ENCODE assay signal across 2 cellular contexts in genomic region chr10:28838908-28839307, GRCh38.
TF ChIP-seq lines count a peak whose summit lies in the region.

No MANE protein-coding gene starts in this region.

TF ChIP-seq in K562, 482 proteins besides CTCF, POLR2A, EP300 and RAD21 (continued from another document and continues in another):
- TF ChIP-seq ZNF318 (IDR thresholded peaks at IDR 0.05; ENCODE audit: borderline replicate concordance in 1 of 2, low read depth in 1 of 2) (0 out of 4 replicates have a peak, but pooled peaks of 1 of the 2 experiments have one; percentile 50), FOXM1 (IDR thresholded peaks at IDR 0.05; ENCODE audit: low read depth) (0 out of 2 replicates have a peak, but pooled peaks have one; percentile 16), FOXM1 (CRISPR knock-in tag; IDR thresholded peaks at IDR 0.05; ENCODE audit: low read depth) (no peak), GATAD2B (IDR thresholded peaks at IDR 0.05; ENCODE audit: borderline replicate concordance) (0 out of 2 replicates have a peak, but pooled peaks have one; percentile 22), DPF2 (IDR thresholded peaks at IDR 0.05) (peak; percentile 59; the same call in 1 of the 2 replicates), ZNF785 (CRISPR knock-in tag; IDR thresholded peaks at IDR 0.05) (no peak), ZMIZ1 (IDR thresholded peaks at IDR 0.05; ENCODE audit: low read depth in 2 of 2, low read length in 2 of 2) (no peak), SMARCA4 (IDR thresholded peaks at IDR 0.05) (peak; percentile 25; the same call in 1 of the 2 replicates)
- TF ChIP-seq, protein P1, sequence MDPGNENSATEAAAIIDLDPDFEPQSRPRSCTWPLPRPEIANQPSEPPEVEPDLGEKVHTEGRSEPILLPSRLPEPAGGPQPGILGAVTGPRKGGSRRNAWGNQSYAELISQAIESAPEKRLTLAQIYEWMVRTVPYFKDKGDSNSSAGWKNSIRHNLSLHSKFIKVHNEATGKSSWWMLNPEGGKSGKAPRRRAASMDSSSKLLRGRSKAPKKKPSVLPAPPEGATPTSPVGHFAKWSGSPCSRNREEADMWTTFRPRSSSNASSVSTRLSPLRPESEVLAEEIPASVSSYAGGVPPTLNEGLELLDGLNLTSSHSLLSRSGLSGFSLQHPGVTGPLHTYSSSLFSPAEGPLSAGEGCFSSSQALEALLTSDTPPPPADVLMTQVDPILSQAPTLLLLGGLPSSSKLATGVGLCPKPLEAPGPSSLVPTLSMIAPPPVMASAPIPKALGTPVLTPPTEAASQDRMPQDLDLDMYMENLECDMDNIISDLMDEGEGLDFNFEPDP (CRISPR knock-in tag; IDR thresholded peaks at IDR 0.05) = no peak

TF ChIP-seq in HepG2, 621 proteins besides CTCF, POLR2A, EP300 and RAD21 (continued from another document and continues in another):
- TF ChIP-seq, protein P2, sequence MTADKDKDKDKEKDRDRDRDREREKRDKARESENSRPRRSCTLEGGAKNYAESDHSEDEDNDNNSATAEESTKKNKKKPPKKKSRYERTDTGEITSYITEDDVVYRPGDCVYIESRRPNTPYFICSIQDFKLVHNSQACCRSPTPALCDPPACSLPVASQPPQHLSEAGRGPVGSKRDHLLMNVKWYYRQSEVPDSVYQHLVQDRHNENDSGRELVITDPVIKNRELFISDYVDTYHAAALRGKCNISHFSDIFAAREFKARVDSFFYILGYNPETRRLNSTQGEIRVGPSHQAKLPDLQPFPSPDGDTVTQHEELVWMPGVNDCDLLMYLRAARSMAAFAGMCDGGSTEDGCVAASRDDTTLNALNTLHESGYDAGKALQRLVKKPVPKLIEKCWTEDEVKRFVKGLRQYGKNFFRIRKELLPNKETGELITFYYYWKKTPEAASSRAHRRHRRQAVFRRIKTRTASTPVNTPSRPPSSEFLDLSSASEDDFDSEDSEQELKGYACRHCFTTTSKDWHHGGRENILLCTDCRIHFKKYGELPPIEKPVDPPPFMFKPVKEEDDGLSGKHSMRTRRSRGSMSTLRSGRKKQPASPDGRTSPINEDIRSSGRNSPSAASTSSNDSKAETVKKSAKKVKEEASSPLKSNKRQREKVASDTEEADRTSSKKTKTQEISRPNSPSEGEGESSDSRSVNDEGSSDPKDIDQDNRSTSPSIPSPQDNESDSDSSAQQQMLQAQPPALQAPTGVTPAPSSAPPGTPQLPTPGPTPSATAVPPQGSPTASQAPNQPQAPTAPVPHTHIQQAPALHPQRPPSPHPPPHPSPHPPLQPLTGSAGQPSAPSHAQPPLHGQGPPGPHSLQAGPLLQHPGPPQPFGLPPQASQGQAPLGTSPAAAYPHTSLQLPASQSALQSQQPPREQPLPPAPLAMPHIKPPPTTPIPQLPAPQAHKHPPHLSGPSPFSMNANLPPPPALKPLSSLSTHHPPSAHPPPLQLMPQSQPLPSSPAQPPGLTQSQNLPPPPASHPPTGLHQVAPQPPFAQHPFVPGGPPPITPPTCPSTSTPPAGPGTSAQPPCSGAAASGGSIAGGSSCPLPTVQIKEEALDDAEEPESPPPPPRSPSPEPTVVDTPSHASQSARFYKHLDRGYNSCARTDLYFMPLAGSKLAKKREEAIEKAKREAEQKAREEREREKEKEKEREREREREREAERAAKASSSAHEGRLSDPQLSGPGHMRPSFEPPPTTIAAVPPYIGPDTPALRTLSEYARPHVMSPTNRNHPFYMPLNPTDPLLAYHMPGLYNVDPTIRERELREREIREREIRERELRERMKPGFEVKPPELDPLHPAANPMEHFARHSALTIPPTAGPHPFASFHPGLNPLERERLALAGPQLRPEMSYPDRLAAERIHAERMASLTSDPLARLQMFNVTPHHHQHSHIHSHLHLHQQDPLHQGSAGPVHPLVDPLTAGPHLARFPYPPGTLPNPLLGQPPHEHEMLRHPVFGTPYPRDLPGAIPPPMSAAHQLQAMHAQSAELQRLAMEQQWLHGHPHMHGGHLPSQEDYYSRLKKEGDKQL (CRISPR knock-in tag; IDR thresholded peaks at IDR 0.05; ENCODE audit: low read depth) = peak; percentile 69; the same call in 1 of the 2 replicates
- TF ChIP-seq, protein P3, sequence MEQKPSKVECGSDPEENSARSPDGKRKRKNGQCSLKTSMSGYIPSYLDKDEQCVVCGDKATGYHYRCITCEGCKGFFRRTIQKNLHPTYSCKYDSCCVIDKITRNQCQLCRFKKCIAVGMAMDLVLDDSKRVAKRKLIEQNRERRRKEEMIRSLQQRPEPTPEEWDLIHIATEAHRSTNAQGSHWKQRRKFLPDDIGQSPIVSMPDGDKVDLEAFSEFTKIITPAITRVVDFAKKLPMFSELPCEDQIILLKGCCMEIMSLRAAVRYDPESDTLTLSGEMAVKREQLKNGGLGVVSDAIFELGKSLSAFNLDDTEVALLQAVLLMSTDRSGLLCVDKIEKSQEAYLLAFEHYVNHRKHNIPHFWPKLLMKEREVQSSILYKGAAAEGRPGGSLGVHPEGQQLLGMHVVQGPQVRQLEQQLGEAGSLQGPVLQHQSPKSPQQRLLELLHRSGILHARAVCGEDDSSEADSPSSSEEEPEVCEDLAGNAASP (CRISPR knock-in tag; IDR thresholded peaks at IDR 0.05; ENCODE audit: borderline replicate concordance) = peak; percentile 88; the same call in 1 of the 2 replicates
- TF ChIP-seq BCL6 (CRISPR knock-in tag; IDR thresholded peaks at IDR 0.05) (no peak), MED1 (CRISPR knock-in tag; IDR thresholded peaks at IDR 0.05) (peak; percentile 68), PAXIP1 (CRISPR knock-in tag; conservative IDR thresholded peaks at IDR 0.05) (0 out of 2 replicates have a peak, but pooled peaks have one; percentile 21), RXRA (CRISPR knock-in tag; IDR thresholded peaks at IDR 0.05) (peak; percentile 84; the same call in 1 of the 2 replicates), NRL (CRISPR knock-in tag; IDR thresholded peaks at IDR 0.05; ENCODE audit: borderline replicate concordance) (no peak), HMG20A (CRISPR knock-in tag; IDR thresholded peaks at IDR 0.05; ENCODE audit: borderline replicate concordance) (peak; percentile 40; the same call in 1 of the 2 replicates), JUNB (CRISPR knock-in tag; IDR thresholded peaks at IDR 0.05; ENCODE audit: borderline replicate concordance) (peak; percentile 71; the same call in 1 of the 2 replicates), GATAD2A (CRISPR knock-in tag; IDR thresholded peaks at IDR 0.05) (peak; percentile 25; the same call in 1 of the 2 replicates), JUND (CRISPR knock-in tag; IDR thresholded peaks at IDR 0.05) (peak; percentile 80), ATF4 (CRISPR knock-in tag; IDR thresholded peaks at IDR 0.05) (0 out of 4 replicates have a peak, but pooled peaks of 1 of the 2 experiments have one; percentile 19), FOSL2 (CRISPR knock-in tag; IDR thresholded peaks at IDR 0.05) (peak; percentile 97), U2AF1 (optimal IDR thresholded peaks at IDR 0.05; ENCODE audit: low read depth, low read length) (no peak), ZMYM2 (CRISPR knock-in tag; IDR thresholded peaks at IDR 0.05) (peak; percentile 71), FOXK1 (CRISPR knock-in tag; IDR thresholded peaks at IDR 0.05; ENCODE audit: borderline replicate concordance, low read depth) (peak; percentile 37; the same call in 1 of the 2 replicates), NPAS2 (CRISPR knock-in tag; IDR thresholded peaks at IDR 0.05; ENCODE audit: borderline replicate concordance) (no peak), ZNF317 (CRISPR knock-in tag; IDR thresholded peaks at IDR 0.05) (no peak), IRX3 (CRISPR knock-in tag; IDR thresholded peaks at IDR 0.05; ENCODE audit: borderline replicate concordance, low read depth) (no peak), FOSL1 (CRISPR knock-in tag; IDR thresholded peaks at IDR 0.05; ENCODE audit: borderline replicate concordance) (peak; percentile 72; the same call in 1 of the 2 replicates), ZNF841 (CRISPR knock-in tag; IDR thresholded peaks at IDR 0.05; ENCODE audit: borderline replicate concordance) (no peak), SKI (IDR thresholded peaks at IDR 0.05; ENCODE audit: partially characterized antibody) (peak; percentile 50), POGZ (CRISPR knock-in tag; IDR thresholded peaks at IDR 0.05) (peak; percentile 48; the same call in 1 of the 2 replicates), RXRB (CRISPR knock-in tag; IDR thresholded peaks at IDR 0.05; ENCODE audit: borderline replicate concordance) (peak; percentile 87), HDAC2 (CRISPR knock-in tag; IDR thresholded peaks at IDR 0.05) (peak; percentile 58; the same call in 1 of the 2 replicates), HMG20B (CRISPR knock-in tag; conservative IDR thresholded peaks at IDR 0.05) (no peak), MTA3 (CRISPR knock-in tag; IDR thresholded peaks at IDR 0.05) (no peak)
- TF ChIP-seq, protein P4, sequence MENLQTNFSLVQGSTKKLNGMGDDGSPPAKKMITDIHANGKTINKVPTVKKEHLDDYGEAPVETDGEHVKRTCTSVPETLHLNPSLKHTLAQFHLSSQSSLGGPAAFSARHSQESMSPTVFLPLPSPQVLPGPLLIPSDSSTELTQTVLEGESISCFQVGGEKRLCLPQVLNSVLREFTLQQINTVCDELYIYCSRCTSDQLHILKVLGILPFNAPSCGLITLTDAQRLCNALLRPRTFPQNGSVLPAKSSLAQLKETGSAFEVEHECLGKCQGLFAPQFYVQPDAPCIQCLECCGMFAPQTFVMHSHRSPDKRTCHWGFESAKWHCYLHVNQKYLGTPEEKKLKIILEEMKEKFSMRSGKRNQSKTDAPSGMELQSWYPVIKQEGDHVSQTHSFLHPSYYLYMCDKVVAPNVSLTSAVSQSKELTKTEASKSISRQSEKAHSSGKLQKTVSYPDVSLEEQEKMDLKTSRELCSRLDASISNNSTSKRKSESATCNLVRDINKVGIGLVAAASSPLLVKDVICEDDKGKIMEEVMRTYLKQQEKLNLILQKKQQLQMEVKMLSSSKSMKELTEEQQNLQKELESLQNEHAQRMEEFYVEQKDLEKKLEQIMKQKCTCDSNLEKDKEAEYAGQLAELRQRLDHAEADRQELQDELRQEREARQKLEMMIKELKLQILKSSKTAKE (CRISPR knock-in tag; IDR thresholded peaks at IDR 0.05; ENCODE audit: borderline replicate concordance) = peak; percentile 58; the same call in 1 of the 2 replicates
- TF ChIP-seq, protein P5, sequence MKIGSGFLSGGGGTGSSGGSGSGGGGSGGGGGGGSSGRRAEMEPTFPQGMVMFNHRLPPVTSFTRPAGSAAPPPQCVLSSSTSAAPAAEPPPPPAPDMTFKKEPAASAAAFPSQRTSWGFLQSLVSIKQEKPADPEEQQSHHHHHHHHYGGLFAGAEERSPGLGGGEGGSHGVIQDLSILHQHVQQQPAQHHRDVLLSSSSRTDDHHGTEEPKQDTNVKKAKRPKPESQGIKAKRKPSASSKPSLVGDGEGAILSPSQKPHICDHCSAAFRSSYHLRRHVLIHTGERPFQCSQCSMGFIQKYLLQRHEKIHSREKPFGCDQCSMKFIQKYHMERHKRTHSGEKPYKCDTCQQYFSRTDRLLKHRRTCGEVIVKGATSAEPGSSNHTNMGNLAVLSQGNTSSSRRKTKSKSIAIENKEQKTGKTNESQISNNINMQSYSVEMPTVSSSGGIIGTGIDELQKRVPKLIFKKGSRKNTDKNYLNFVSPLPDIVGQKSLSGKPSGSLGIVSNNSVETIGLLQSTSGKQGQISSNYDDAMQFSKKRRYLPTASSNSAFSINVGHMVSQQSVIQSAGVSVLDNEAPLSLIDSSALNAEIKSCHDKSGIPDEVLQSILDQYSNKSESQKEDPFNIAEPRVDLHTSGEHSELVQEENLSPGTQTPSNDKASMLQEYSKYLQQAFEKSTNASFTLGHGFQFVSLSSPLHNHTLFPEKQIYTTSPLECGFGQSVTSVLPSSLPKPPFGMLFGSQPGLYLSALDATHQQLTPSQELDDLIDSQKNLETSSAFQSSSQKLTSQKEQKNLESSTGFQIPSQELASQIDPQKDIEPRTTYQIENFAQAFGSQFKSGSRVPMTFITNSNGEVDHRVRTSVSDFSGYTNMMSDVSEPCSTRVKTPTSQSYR (CRISPR knock-in tag; IDR thresholded peaks at IDR 0.05; ENCODE audit: borderline replicate concordance) = no peak
